ENCODE assay signal across 7 cellular contexts in the genomic region with DNA sequence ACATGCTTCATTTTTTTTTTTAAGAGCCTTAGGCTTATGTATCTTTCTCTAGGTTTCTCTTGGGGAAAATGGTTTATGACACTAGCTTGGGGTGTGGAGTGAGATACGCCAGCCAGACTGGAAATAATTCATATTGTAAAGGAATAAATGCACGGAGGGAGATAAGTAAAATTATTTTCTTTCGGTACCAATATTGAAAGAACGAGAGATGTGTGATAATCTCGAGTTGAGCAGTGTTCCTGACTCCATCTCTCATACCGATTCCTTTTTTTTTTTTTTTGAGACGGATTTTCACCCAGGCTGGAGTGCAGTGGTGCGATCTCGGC. TPM values are rescaled to one million over a fixed set of nuclear protein-coding genes. Genes with fewer than 3 reads are reported as not detected.
A peak's percentile ranks its signal among the peaks of the same experiment; 100 is the strongest.
DNase-seq lines count a peak whose midpoint lies in the region; ATAC-seq lines count a peak whose summit lies in the region.

No MANE protein-coding gene starts in this region.

- no peak for ATAC-seq in activated naive CD4-positive, alpha-beta T cell treated with anti-CD3 and anti-CD28 coated beads, Interleukin-2, amount 50 U/mL, for 72 hours
- ATAC-seq in stimulated activated naive B cell treated with anti-CD40 and anti-IgM and Interleukin-4, amounts not matched to agents 10 μg/mL and 1 μg/mL and 100 μg/mL, for 72 hours (replicated peaks), result no peak
- no peak for ATAC-seq in left lobe of liver

- H3K9me3 ChIP-seq in HUES48 (ENCODE audit: control insufficient read depth, insufficient read depth, low read length) (no peaks in the 10 kb centered on the region), iPS-18c (ENCODE audit: control insufficient read depth, insufficient read depth, low read length) (peaks cover 2% of the 10 kb centered on the region)

- DNase-seq in activated naive CD4-positive, alpha-beta T cell treated with anti-CD3 and anti-CD28 coated beads, Interleukin-2, amount 50 U/mL, for 72 hours (ENCODE audit: low spot score in 2 of 2), result no peak
- no peak for DNase-seq in stimulated activated naive B cell treated with anti-CD40 and anti-IgM and Interleukin-4, amounts not matched to agents 10 μg/mL and 1 μg/mL and 100 μg/mL, for 72 hours
- no peak for DNase-seq in NK-92 (lab: John Stamatoyannopoulos, UW; ENCODE audit: unreplicated experiment)
- no peak for DNase-seq in left lobe of liver (ENCODE audit: low spot score)
- no peak for DNase-seq in SHP77 treated with DMSO at 0.1 percent for 48 hours (lab: John Stamatoyannopoulos, UW)

- peaks cover 14% of the 10 kb centered on the region for H3K4me1 ChIP-seq in HUES48 (ENCODE audit: control insufficient read depth, insufficient read depth, low read length)

- H3K4me1 Mint-ChIP-seq in stimulated activated naive B cell treated with anti-CD40 and anti-IgM and Interleukin-4, amounts not matched to agents 10 μg/mL and 1 μg/mL and 100 μg/mL, for 72 hours, result peaks cover 37 to 49% of the 10 kb centered on the region in 2 donors

- H3K9ac ChIP-seq in HUES48 (ENCODE audit: low read depth, low read length), result peak overlapping the region; percentile 86

- peak overlapping the region; percentile 94 to 99 for H3K27ac Mint-ChIP-seq in activated naive CD4-positive, alpha-beta T cell treated with anti-CD3 and anti-CD28 coated beads, Interleukin-2, amount 50 U/mL, for 72 hours
- peak overlapping the region; percentile 97 for H3K27ac Mint-ChIP-seq in stimulated activated naive B cell treated with anti-CD40 and anti-IgM and Interleukin-4, amounts not matched to agents 10 μg/mL and 1 μg/mL and 100 μg/mL, for 72 hours

- no peaks in the 10 kb centered on the region for H3K27me3 ChIP-seq in HUES48 (ENCODE audit: control insufficient read depth, insufficient read depth, low read length)

- H3K36me3 ChIP-seq in HUES48 (ENCODE audit: control insufficient read depth, insufficient read depth, low read length), result peaks cover 15% of the 10 kb centered on the region

- H3K27me3 Mint-ChIP-seq in stimulated activated naive B cell treated with anti-CD40 and anti-IgM and Interleukin-4, amounts not matched to agents 10 μg/mL and 1 μg/mL and 100 μg/mL, for 72 hours, result no peaks in the 10 kb centered on the region

- no peaks in the 10 kb centered on the region for H3K9me3 Mint-ChIP-seq in activated naive CD4-positive, alpha-beta T cell treated with anti-CD3 and anti-CD28 coated beads, Interleukin-2, amount 50 U/mL, for 72 hours
- H3K9me3 Mint-ChIP-seq in stimulated activated naive B cell treated with anti-CD40 and anti-IgM and Interleukin-4, amounts not matched to agents 10 μg/mL and 1 μg/mL and 100 μg/mL, for 72 hours, result no peaks in the 10 kb centered on the region

- H3K4me3 ChIP-seq in HUES48 (ENCODE audit: low read depth, low read length) (peak overlapping the region; percentile 98), iPS-18c (ENCODE audit: insufficient read depth, low read depth, low read length) (peak overlapping the region; percentile 93)

- H3K4me3 Mint-ChIP-seq in stimulated activated naive B cell treated with anti-CD40 and anti-IgM and Interleukin-4, amounts not matched to agents 10 μg/mL and 1 μg/mL and 100 μg/mL, for 72 hours, result peak overlapping the region; percentile 87 to 100

- H3K36me3 Mint-ChIP-seq in activated naive CD4-positive, alpha-beta T cell treated with anti-CD3 and anti-CD28 coated beads, Interleukin-2, amount 50 U/mL, for 72 hours, result peaks cover 40 to 48% of the 10 kb centered on the region in 2 donors
- peaks cover 25 to 30% of the 10 kb centered on the region in 2 donors for H3K36me3 Mint-ChIP-seq in stimulated activated naive B cell treated with anti-CD40 and anti-IgM and Interleukin-4, amounts not matched to agents 10 μg/mL and 1 μg/mL and 100 μg/mL, for 72 hours

- H3K27ac ChIP-seq in HUES48 (ENCODE audit: low read depth, low read length), result peak overlapping the region; percentile 94

RNA-seq across cellular contexts. Expression of gene KIF2A, which starts 1.3 kb away (rescaled TPM):
- total RNA-seq in activated naive CD4-positive, alpha-beta T cell treated with anti-CD3 and anti-CD28 coated beads, Interleukin-2, amount 50 U/mL, for 72 hours, result 100 to 1,000 TPM; 142 to 155 TPM
- 5.6 TPM for total RNA-seq in left lobe of liver

Comparison
In these comparisons a context has a peak if more than half of its experiments do, and no peak if none do; other contexts are left out.
1. RNA of gene KIF2A, which starts 1.3 kb away (total RNA-seq): 142 to 155 TPM in activated naive CD4-positive, alpha-beta T cell treated with anti-CD3 and anti-CD28 coated beads, Interleukin-2, amount 50 U/mL, for 72 hours; 5.6 TPM in left lobe of liver (single experiment); every median in the first group is over 10 times any median in the second.